17 cellular contexts compared by ENCODE assay signal in genomic region chr5:160134332-160134731, GRCh38.
"Had no signal": no experiment of that assay in that cellular context is flagged by ENCODE, and none has a peak within 500 bp of the region (broad histone marks: within the 10 kb centered on the region; RNA-seq: fewer than 3 reads in every experiment).

No MANE protein-coding gene starts in this region.

- H3K27me3 Mint-ChIP-seq: activated CD4-positive, alpha-beta T cell treated with anti-CD3 and anti-CD28 coated beads, Interleukin-2, amount 10 ng/mL, durations not matched to agents 7 days and 5 days; activated naive CD8-positive, alpha-beta T cell treated with anti-CD3 and anti-CD28 coated beads, Interleukin-2, amount 50 U/mL, for 24 hours; dendritic cell treated with granulocyte-macrophage colony-stimulating factor and Interleukin-4, amounts not matched to agents 40 ng/mL and 50 ng/mL, for 4 days; naive thymus-derived CD8-positive, alpha-beta T cell had no signal

- H3K4me1 Mint-ChIP-seq: activated CD4-positive, alpha-beta T cell treated with anti-CD3 and anti-CD28 coated beads, Interleukin-2, amount 10 ng/mL, durations not matched to agents 7 days and 5 days; activated naive CD8-positive, alpha-beta T cell treated with anti-CD3 and anti-CD28 coated beads, Interleukin-2, amount 50 U/mL, for 24 hours; naive thymus-derived CD8-positive, alpha-beta T cell had no signal

- H3K4me3 Mint-ChIP-seq: activated CD4-positive, alpha-beta T cell treated with anti-CD3 and anti-CD28 coated beads, Interleukin-2, amount 10 ng/mL, durations not matched to agents 7 days and 5 days; activated naive CD4-positive, alpha-beta T cell treated with anti-CD3 and anti-CD28 coated beads for 36 hours; activated naive CD8-positive, alpha-beta T cell treated with anti-CD3 and anti-CD28 coated beads, Interleukin-2, amount 50 U/mL, for 24 hours; activated T-cell treated with anti-CD3 and anti-CD28 coated beads, Interleukin-2, amount 50 U/mL, for 4 hours; dendritic cell treated with granulocyte-macrophage colony-stimulating factor and Interleukin-4, amounts not matched to agents 40 ng/mL and 50 ng/mL, for 4 days; effector memory CD8-positive, alpha-beta T cell; naive thymus-derived CD8-positive, alpha-beta T cell; T-helper 1 cell treated with Interleukin-12 subunit alpha and Interleukin-12 subunit beta and Interleukin-4 antibody, amounts not matched to agents 30 μg/mL and 1 μg/mL, for 36 hours had no signal

- H3K36me3 ChIP-seq: cardiac muscle cell, esophagus squamous epithelium, tibial nerve had no signal

- H3K36me3 Mint-ChIP-seq: naive thymus-derived CD8-positive, alpha-beta T cell had no signal

- H3K27ac ChIP-seq: cardiac muscle cell had no signal

- H3K27me3 ChIP-seq: cardiac muscle cell, esophagus squamous epithelium, tibial nerve had no signal

- H3K27ac Mint-ChIP-seq: activated CD4-positive, alpha-beta T cell treated with anti-CD3 and anti-CD28 coated beads, Interleukin-2, amount 10 ng/mL, durations not matched to agents 7 days and 5 days; activated naive CD4-positive, alpha-beta T cell treated with anti-CD3 and anti-CD28 coated beads for 36 hours; activated naive CD8-positive, alpha-beta T cell treated with anti-CD3 and anti-CD28 coated beads, Interleukin-2, amount 50 U/mL, for 24 hours; dendritic cell treated with granulocyte-macrophage colony-stimulating factor and Interleukin-4, amounts not matched to agents 40 ng/mL and 50 ng/mL, for 4 days; effector memory CD8-positive, alpha-beta T cell; naive thymus-derived CD8-positive, alpha-beta T cell; T-helper 1 cell treated with Interleukin-12 subunit alpha and Interleukin-12 subunit beta and Interleukin-4 antibody, amounts not matched to agents 30 μg/mL and 1 μg/mL, for 36 hours had no signal

- DNase-seq: activated CD4-positive, alpha-beta T cell treated with anti-CD3 and anti-CD28 coated beads, Interleukin-2, amount 10 ng/mL, durations not matched to agents 7 days and 5 days; activated CD8-positive, alpha-beta memory T cell treated with anti-CD3 and anti-CD28 coated beads, Interleukin-2, amount 50 U/mL, for 4 hours; activated naive CD4-positive, alpha-beta T cell treated with anti-CD3 and anti-CD28 coated beads for 36 hours; activated naive CD8-positive, alpha-beta T cell treated with anti-CD3 and anti-CD28 coated beads, Interleukin-2, amount 50 U/mL, for 24 hours; activated T-cell treated with anti-CD3 and anti-CD28 coated beads, Interleukin-2, amount 50 U/mL, for 4 hours; effector memory CD8-positive, alpha-beta T cell; esophagus squamous epithelium; naive thymus-derived CD8-positive, alpha-beta T cell; retina; stimulated activated CD4-positive, alpha-beta T cell treated with anti-CD3 and anti-CD28 coated beads, Interleukin-12 subunit alpha, Interleukin-12 subunit beta, amount 100 ng/mL, for 4 hours; stimulated activated CD4-positive, alpha-beta T cell treated with anti-CD3 and anti-CD28 coated beads, Interleukin-1b, Interleukin-23, amount 100 ng/mL, for 48 hours; stimulated activated naive CD4-positive, alpha-beta T cell treated with Interleukin-2 at 50 U/mL for 16 hours had no signal

- ATAC-seq: activated CD4-positive, CD25-positive, alpha-beta regulatory T cell treated with anti-CD3 and anti-CD28 coated beads, Interleukin-2, amount 50 U/mL, for 24 hours; activated naive CD8-positive, alpha-beta T cell treated with anti-CD3 and anti-CD28 coated beads, Interleukin-2, amount 50 U/mL, for 24 hours; activated T-cell treated with anti-CD3 and anti-CD28 coated beads, Interleukin-2, amount 50 U/mL, for 4 hours; effector memory CD8-positive, alpha-beta T cell; naive thymus-derived CD8-positive, alpha-beta T cell had no signal

- H3K4me3 ChIP-seq: cardiac muscle cell had no signal

- H3K9me3 ChIP-seq: esophagus squamous epithelium, tibial nerve had no signal

- H3K9me3 Mint-ChIP-seq: activated CD4-positive, alpha-beta T cell treated with anti-CD3 and anti-CD28 coated beads, Interleukin-2, amount 10 ng/mL, durations not matched to agents 7 days and 5 days; activated naive CD4-positive, alpha-beta T cell treated with anti-CD3 and anti-CD28 coated beads for 36 hours; activated naive CD8-positive, alpha-beta T cell treated with anti-CD3 and anti-CD28 coated beads, Interleukin-2, amount 50 U/mL, for 24 hours; activated T-cell treated with anti-CD3 and anti-CD28 coated beads, Interleukin-2, amount 50 U/mL, for 4 hours; dendritic cell treated with granulocyte-macrophage colony-stimulating factor and Interleukin-4, amounts not matched to agents 40 ng/mL and 50 ng/mL, for 4 days; effector memory CD8-positive, alpha-beta T cell; naive thymus-derived CD8-positive, alpha-beta T cell; T-helper 1 cell treated with Interleukin-12 subunit alpha and Interleukin-12 subunit beta and Interleukin-4 antibody, amounts not matched to agents 30 μg/mL and 1 μg/mL, for 36 hours had no signal
